ENCODE assay signal across 8 cellular contexts in genomic region chr6:129748212-129748900, GRCh38. TPM values are rescaled to one million over a fixed set of nuclear protein-coding genes. Genes with fewer than 3 reads are reported as not detected.
DNase-seq lines count a peak whose midpoint lies in the region; ATAC-seq and TF ChIP-seq lines count a peak whose summit lies in the region.

No MANE protein-coding gene starts in this region.

- POLR2A ChIA-PET in AG04450 (lab: Yijun Ruan, JAX) = no interaction called here

- H3K36me3 ChIP-seq in SJSA1 (no peaks in the 10 kb centered on the region), adipocyte (ENCODE audit: control insufficient read depth, insufficient read depth, low read length, severe bottlenecking) (no peaks in the 10 kb centered on the region)

- no peaks in the 10 kb centered on the region for H3K27me3 ChIP-seq in AG04450 (ENCODE audit: control insufficient read depth, insufficient read depth, low read length)
- H3K27me3 ChIP-seq in SJSA1 (replicated peaks) = no peaks in the 10 kb centered on the region
- no peaks in the 10 kb centered on the region for H3K27me3 ChIP-seq in adipocyte (replicated peaks; ENCODE audit: control insufficient read depth, insufficient read depth, low read length)

- H3K4me1 ChIP-seq in SJSA1 (replicated peaks) = peaks cover 33% of the 10 kb centered on the region
- peaks cover 51% of the 10 kb centered on the region for H3K4me1 ChIP-seq in adipocyte (ENCODE audit: control insufficient read depth, insufficient read depth, low read length)

- CTCF ChIA-PET in AG04450 (lab: Charles Lee) = interaction anchor here (2.2 to 2.6 kb wide), 2 partner anchors 27 to 150 kb away, joined by 12 to 23 read pairs; no protein-coding TSS in a partner anchor

- H3K9ac ChIP-seq in adipocyte (ENCODE audit: low read length) = peak overlapping the region; percentile 65

- H3K27ac ChIP-seq in AG04450 (ENCODE audit: low read depth, low read length) (peak overlapping the region; percentile 53), SJSA1 (peak overlapping the region; percentile 44)

- no peak overlapping the region for H3K4me3 ChIP-seq in AG04450 (ENCODE audit: low read depth, low read length)
- no peak overlapping the region for H3K4me3 ChIP-seq in SJSA1
- peak overlapping the region; percentile 58 for H3K4me3 ChIP-seq in adipocyte (ENCODE audit: low read length)

- DNase-seq in AG04450 (ENCODE audit: low read depth, low spot score) (no peak), SJSA1 (ENCODE audit: low read depth in 1 of 2, low spot score in 2 of 2) (peak; percentile 53 to 55), adipocyte (ENCODE audit: low read depth) (peak; percentile 42), lung microvascular endothelial cell (ENCODE audit: low read depth in 2 of 2) (peak; percentile 63 to 78), NCI-H2196 treated with DMSO at 0.1 percent for 48 hours (lab: John Stamatoyannopoulos, UW; ENCODE audit: unreplicated experiment) (no peak)
- peak; percentile 61 for DNase-seq in stimulated activated naive CD8-positive, alpha-beta T cell treated with anti-CD3 and anti-CD28 coated beads, Interleukin-15, Interleukin-2, amounts not matched to agents 100 U/mL and 50 U/mL, for 24 hours

- ATAC-seq in GM19043 (IDR thresholded peaks at IDR 0.05; ENCODE audit: low read depth, unreplicated experiment) (peak; percentile 87), HG03135 (IDR thresholded peaks at IDR 0.05; ENCODE audit: unreplicated experiment) (peak; percentile 91)
- ATAC-seq in stimulated activated naive CD8-positive, alpha-beta T cell treated with anti-CD3 and anti-CD28 coated beads, Interleukin-15, Interleukin-2, amounts not matched to agents 100 U/mL and 50 U/mL, for 24 hours = peak; percentile 93

- TF ChIP-seq CTCF in AG04450 (IDR thresholded peaks at IDR 0.05; ENCODE audit: low read depth, low read length) = no peak

- H3K9me3 ChIP-seq in AG04450 (ENCODE audit: control insufficient read depth, insufficient read depth, low read length) (no peaks in the 10 kb centered on the region), SJSA1 (replicated peaks) (no peaks in the 10 kb centered on the region), adipocyte (ENCODE audit: control insufficient read depth, low read length) (no peaks in the 10 kb centered on the region)

RNA-seq across cellular contexts. Expression of gene ARHGAP18, which starts 38.4 kb away (rescaled TPM):
- polyA plus RNA-seq in AG04450 (2011; rRNA removed) = 11.0 and 13.9 TPM in 2 replicates
- polyA minus RNA-seq in AG04450 (2011; rRNA and poly(A)+ RNA removed) = 17.0 and 18.2 TPM in 2 replicates
- total RNA-seq in SJSA1 (2014; rRNA removed; shearing (Covaris generic)) = 32.0 and 34.5 TPM in 2 replicates
- total RNA-seq in lung microvascular endothelial cell = 27.6 and 54.7 TPM in 2 replicates

Comparison
In these comparisons a context has a peak if more than half of its experiments do, and no peak if none do; other contexts are left out.
1. DNase-seq: peak in SJSA1 (2 of 2), adipocyte (single experiment), lung microvascular endothelial cell (2 of 2) and stimulated activated naive CD8-positive, alpha-beta T cell treated with anti-CD3 and anti-CD28 coated beads, Interleukin-15, Interleukin-2, amounts not matched to agents 100 U/mL and 50 U/mL, for 24 hours (single experiment); none in AG04450 (single experiment) and NCI-H2196 treated with DMSO at 0.1 percent for 48 hours (single experiment).
2. Peak in every context shown above with its lines, with median percentiles within 50 percentile points of each other: ATAC-seq.